In genomic region chr1:203153051-203153988, GRCh38 we compare ENCODE assay signal across 1 cellular context.
TF ChIP-seq lines count a peak whose summit lies in the region.

No MANE protein-coding gene starts in this region.

TF ChIP-seq in HCT116, 20 proteins besides CTCF, POLR2A, EP300 and RAD21 (continued from another document):
- TF ChIP-seq ELF1 (IDR thresholded peaks at IDR 0.05; ENCODE audit: borderline replicate concordance, low read depth) (no peak), SIN3A (IDR thresholded peaks at IDR 0.05; ENCODE audit: low read depth) (no peak), SRF (IDR thresholded peaks at IDR 0.05; ENCODE audit: low read depth) (no peak), POLR2AphosphoS5 (IDR thresholded peaks at IDR 0.05; ENCODE audit: low read depth, low read length) (no peak), MAX (IDR thresholded peaks at IDR 0.05) (no peak), ZNF274 (IDR thresholded peaks at IDR 0.05; ENCODE audit: low read depth, low read length) (no peak)
- TF ChIP-seq, protein P1, sequence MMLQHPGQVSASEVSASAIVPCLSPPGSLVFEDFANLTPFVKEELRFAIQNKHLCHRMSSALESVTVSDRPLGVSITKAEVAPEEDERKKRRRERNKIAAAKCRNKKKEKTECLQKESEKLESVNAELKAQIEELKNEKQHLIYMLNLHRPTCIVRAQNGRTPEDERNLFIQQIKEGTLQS (IDR thresholded peaks at IDR 0.05): no peak
